Comparison of ENCODE assay signal across 18 cellular contexts in the genomic region with DNA sequence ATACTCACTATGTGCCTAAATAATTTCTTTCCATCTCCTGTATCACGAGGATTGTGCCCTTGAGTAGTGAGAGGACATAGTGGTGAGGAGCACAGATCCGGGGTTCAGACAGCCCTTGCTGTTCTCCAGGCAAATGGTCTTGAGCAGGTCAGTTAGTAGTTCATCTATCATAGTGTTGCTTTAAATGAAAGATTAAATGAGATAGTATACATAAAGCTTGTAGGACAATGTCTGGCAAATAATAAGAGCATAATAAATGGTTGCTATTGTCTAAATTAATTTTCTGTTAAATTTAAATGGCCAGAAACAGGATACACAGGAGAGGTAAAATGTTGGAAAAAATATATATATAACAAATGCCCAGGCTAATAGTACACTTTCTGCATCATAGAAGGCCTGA. TPM values are rescaled to one million over a fixed set of nuclear protein-coding genes. Genes with fewer than 3 reads are reported as not detected.
DNase-seq lines count a peak whose midpoint lies in the region; ATAC-seq and TF ChIP-seq lines count a peak whose summit lies in the region.
"Had no signal": no experiment of that assay in that cellular context is flagged by ENCODE, and none has a peak within 500 bp of the region (broad histone marks: within the 10 kb centered on the region; RNA-seq: fewer than 3 reads in every experiment).

No MANE protein-coding gene starts in this region.

- no peak overlapping the region for H3K4me3 Mint-ChIP-seq in CD4-positive, alpha-beta memory T cell
- H3K4me3 Mint-ChIP-seq: B cell had no signal

- no peak overlapping the region for H3K27ac Mint-ChIP-seq in CD4-positive, alpha-beta memory T cell
- H3K27ac Mint-ChIP-seq: B cell had no signal

- H3K4me3 ChIP-seq in heart right ventricle = no peak overlapping the region
- no peak overlapping the region for H3K4me3 ChIP-seq in thyroid gland (replicated peaks in 1 of 3)
- H3K4me3 ChIP-seq in CD4-positive, alpha-beta memory T cell (ENCODE audit: low read length in 2 of 2) = no peak overlapping the region
- H3K4me3 ChIP-seq: Peyer's patch had no signal

- intact Hi-C loops in heart right ventricle (cut with DNase I) = no loop called here
- intact Hi-C loops in Right ventricle myocardium superior (cut with DNase I) = loop anchor here (5.0 kb wide), 1 partner anchor 37 kb away; no protein-coding TSS in a partner anchor
- intact Hi-C loops in thyroid gland (cut with DNase I) = no loop called here
- intact Hi-C loops in CD4-positive, alpha-beta memory T cell (cut with micrococcal nuclease) = no loop called here

- no peaks in the 10 kb centered on the region for H3K4me1 Mint-ChIP-seq in CD4-positive, alpha-beta memory T cell
- H3K4me1 Mint-ChIP-seq: B cell had no signal

- DNase-seq in heart right ventricle (no peak), Right ventricle myocardium superior (no peak), caudate nucleus (lab: John Stamatoyannopoulos, UW) (no peak), thyroid gland (no peak), NCI-H510A (lab: John Stamatoyannopoulos, UW) (no peak)
- DNase-seq in CD4-positive, alpha-beta memory T cell = no peak
- DNase-seq in activated CD4-positive, alpha-beta T cell treated with anti-CD3 and anti-CD28 coated beads for 48 hours = no peak
- DNase-seq: 8988T; Caco-2; KBM-7; NCI-H1694 treated with DMSO at 0.1 percent for 48 hours; NCI-H748 treated with DMSO at 0.1 percent for 48 hours; NK-92 treated with Interleukin-12 subunit alpha and Interleukin-12 subunit beta, amount 100 ng/mL, for 24 hours; Peyer's patch had no signal

- no peak for ATAC-seq in heart right ventricle
- no peak for ATAC-seq in Right ventricle myocardium superior (ENCODE audit: poor library complexity)
- ATAC-seq: HCT116, HepG2 had no signal

- TF ChIP-seq POLR2A in thyroid gland (IDR thresholded peaks at IDR 0.05) = no peak

- H3K27me3 ChIP-seq in heart right ventricle = no peaks in the 10 kb centered on the region
- no peaks in the 10 kb centered on the region for H3K27me3 ChIP-seq in layer of hippocampus (ENCODE audit: control insufficient read depth, insufficient read depth, low read length)
- H3K27me3 ChIP-seq in thyroid gland = no peaks in the 10 kb centered on the region
- H3K27me3 ChIP-seq in CD4-positive, alpha-beta memory T cell (ENCODE audit: insufficient read depth, low read length) = no peaks in the 10 kb centered on the region
- H3K27me3 ChIP-seq: Peyer's patch had no signal

- H3K9me3 ChIP-seq in heart right ventricle (no peaks in the 10 kb centered on the region), thyroid gland (no peaks in the 10 kb centered on the region)
- H3K9me3 ChIP-seq in CD4-positive, alpha-beta memory T cell (ENCODE audit: control insufficient read depth in 1 of 2, low read length in 2 of 2) = no peaks in the 10 kb centered on the region
- H3K9me3 ChIP-seq: Caco-2, Peyer's patch had no signal

- WGBS in heart right ventricle, 2 donors = 44 to 70% methylated on average over 2 of the region's 2 CpGs
- WGBS in thyroid gland, 2 donors = 91 to 94% methylated on average over 2 of the region's 2 CpGs

- peak overlapping the region in 8 of 10 donors; percentile 59 to 84 (median 74) for H3K27ac ChIP-seq in heart right ventricle
- H3K27ac ChIP-seq in caudate nucleus (ENCODE audit: low read depth, low read length) = peak overlapping the region; percentile 99
- peak overlapping the region; percentile 98 for H3K27ac ChIP-seq in layer of hippocampus (ENCODE audit: low read depth, low read length)
- peak overlapping the region; percentile 76 to 85 (median 85) for H3K27ac ChIP-seq in thyroid gland
- no peak overlapping the region for H3K27ac ChIP-seq in CD4-positive, alpha-beta memory T cell (ENCODE audit: low read depth, low read length)

- H3K36me3 ChIP-seq in heart right ventricle (no peaks in the 10 kb centered on the region), thyroid gland (no peaks in the 10 kb centered on the region)
- H3K36me3 ChIP-seq in CD4-positive, alpha-beta memory T cell (ENCODE audit: insufficient read depth, low read length) = no peaks in the 10 kb centered on the region
- H3K36me3 ChIP-seq: Peyer's patch had no signal

- H3K4me1 ChIP-seq in heart right ventricle = peaks cover 3 to 37% (median 20%) of the 10 kb centered on the region in 9 donors
- H3K4me1 ChIP-seq in thyroid gland = peaks cover 24 to 44% of the 10 kb centered on the region in 2 donors
- no peaks in the 10 kb centered on the region for H3K4me1 ChIP-seq in CD4-positive, alpha-beta memory T cell (ENCODE audit: insufficient read depth, low read length)
- H3K4me1 ChIP-seq: Caco-2, Peyer's patch had no signal

- no peaks in the 10 kb centered on the region for H3K9me3 Mint-ChIP-seq in CD4-positive, alpha-beta memory T cell

- CTCF ChIA-PET in CD4-positive, alpha-beta memory T cell (lab: Charles Lee; ENCODE audit: partially characterized antibody) = no interaction called here

- POLR2A ChIA-PET in CD4-positive, alpha-beta memory T cell (lab: Charles Lee; ENCODE audit: partially characterized antibody) = no interaction called here

- peaks cover 9 to 15% of the 10 kb centered on the region in 2 donors for H3K27me3 Mint-ChIP-seq in CD4-positive, alpha-beta memory T cell

- H3K36me3 Mint-ChIP-seq in CD4-positive, alpha-beta memory T cell = no peaks in the 10 kb centered on the region

- TF ChIP-seq CTCF in heart right ventricle (IDR thresholded peaks at IDR 0.05) = no peak
- no peak for TF ChIP-seq CTCF in thyroid gland (IDR thresholded peaks at IDR 0.05)

RNA-seq across cellular contexts. Expression of a gene that starts 23.4 kb away (rescaled TPM):
- total RNA-seq in heart right ventricle (10 to 100 TPM in 2 of 10 donors, 1 to 10 TPM in 8; 5.1 to 14.0 (median 8.4) TPM), Right ventricle myocardium superior (12.2 TPM), thyroid gland (10 to 100 TPM in 1 of 4 donors, 1 to 10 TPM in 3; 9.1 to 11.4 (median 9.4) TPM)
- 1 to 10 TPM; 2.1 to 5.2 TPM for polyA plus RNA-seq in heart right ventricle
- total RNA-seq in CD4-positive, alpha-beta memory T cell = not detected
- not detected for polyA plus RNA-seq in CD4-positive, alpha-beta memory T cell
- total RNA-seq: HepG2 had no signal
- polyA plus RNA-seq: HepG2 had no signal

Comparison
In these comparisons a context has a peak if more than half of its experiments do, and no peak if none do; other contexts are left out.
1. RNA of a gene that starts 23.4 kb away (total RNA-seq): 12.2 TPM in Right ventricle myocardium superior (single experiment), 9.1 to 11.4 TPM in thyroid gland and 5.1 to 14.0 TPM in heart right ventricle; not detected in CD4-positive, alpha-beta memory T cell; every median in the first group is over 4 times any median in the second.